11 cellular contexts compared by ENCODE assay signal in the genomic region with DNA sequence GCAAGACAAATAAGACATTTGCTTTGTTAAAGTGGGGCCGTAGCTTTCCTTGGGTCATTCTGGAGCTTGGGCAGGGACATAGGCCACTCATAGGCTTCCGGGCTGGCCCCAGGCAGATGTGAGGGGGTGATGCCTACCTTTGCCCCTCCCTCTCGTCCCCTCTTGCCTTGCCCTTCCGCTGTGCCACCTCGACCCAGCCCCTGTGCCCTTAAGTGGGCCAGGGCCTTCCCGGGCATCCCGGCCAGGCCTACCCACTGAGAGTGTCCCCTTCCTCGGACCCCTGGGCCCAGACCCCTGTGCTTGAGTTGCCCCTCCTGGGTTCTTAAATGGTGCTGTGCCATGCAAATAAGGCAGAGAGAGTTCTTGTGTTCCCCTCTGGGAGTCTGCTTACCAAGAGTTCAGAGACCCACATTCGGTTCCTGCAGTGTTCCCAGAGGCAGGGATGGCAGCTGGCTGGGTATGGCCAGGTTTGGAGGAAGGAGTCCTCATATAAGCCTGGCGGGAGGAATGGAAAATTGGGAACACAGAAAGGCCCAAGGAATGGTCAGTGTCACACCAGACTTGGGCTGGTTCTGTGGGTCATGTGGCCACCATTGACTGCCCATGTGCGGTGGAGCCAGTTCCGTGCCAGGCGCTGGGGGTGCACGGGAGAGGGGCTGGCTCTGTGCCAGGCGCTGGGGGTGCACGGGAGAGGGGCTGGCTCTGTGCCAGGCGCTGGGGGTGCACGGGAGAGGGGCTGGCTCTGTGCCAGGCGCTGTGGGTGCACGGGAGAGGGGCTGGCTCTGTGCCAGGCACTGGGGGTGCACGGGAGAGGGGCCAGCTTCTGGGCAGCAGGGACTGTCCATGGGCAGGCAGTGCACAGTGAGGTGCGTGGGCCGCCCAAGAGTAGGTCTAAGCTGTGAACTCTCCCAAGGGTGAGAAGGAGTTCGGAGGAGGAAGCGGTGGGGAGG.
DNase-seq lines count a peak whose midpoint lies in the region; ATAC-seq and TF ChIP-seq lines count a peak whose summit lies in the region.
"Had no signal": no experiment of that assay in that cellular context is flagged by ENCODE, and none has a peak within 500 bp of the region (broad histone marks: within the 10 kb centered on the region; RNA-seq: fewer than 3 reads in every experiment).

No MANE protein-coding gene starts in this region.

- H3K27me3 ChIP-seq in muscle layer of colon (ENCODE audit: control insufficient read depth in 1 of 2, insufficient read depth in 2 of 2, low read length in 2 of 2) (no peaks in the 10 kb centered on the region), spleen (replicated peaks in 1 of 7) (no peaks in the 10 kb centered on the region)

- WGBS in spleen, 5 donors, result 64 to 80% (median 66%) methylated on average over 19 to 25 of the region's 25 CpGs

- no peak for TF ChIP-seq POLR2A in spleen (IDR thresholded peaks at IDR 0.05)

- H3K36me3 ChIP-seq in muscle layer of colon (ENCODE audit: insufficient read depth, low read length) (no peaks in the 10 kb centered on the region), spleen (peaks cover 0 to 36% (median 6%) of the 10 kb centered on the region in 6 donors)

- no peak for TF ChIP-seq CTCF in spleen (IDR thresholded peaks at IDR 0.05 in 8 of 11, conservative IDR thresholded peaks at IDR 0.05 in 3 of 11)

- ATAC-seq in GM21786 (IDR thresholded peaks at IDR 0.05; ENCODE audit: unreplicated experiment), result no peak
- no peak for ATAC-seq in HG03378 (IDR thresholded peaks at IDR 0.05; ENCODE audit: unreplicated experiment)

- H3K4me3 ChIP-seq in muscle layer of colon (ENCODE audit: low read depth in 1 of 2, low read length in 2 of 2) (peak overlapping the region in 1 of 2 donors; percentile 54), spleen (no peak overlapping the region)

- peaks cover 12% of the 10 kb centered on the region for H3K4me1 ChIP-seq in muscle layer of colon (ENCODE audit: insufficient read depth, low read length)
- peaks cover 0 to 42% (median 5%) of the 10 kb centered on the region in 6 donors for H3K4me1 ChIP-seq in spleen

- H3K27ac ChIP-seq in caudate nucleus (ENCODE audit: low read depth, low read length) (peak overlapping the region; percentile 40), muscle layer of colon (ENCODE audit: low read depth, low read length) (peak overlapping the region; percentile 19), spleen (no peak overlapping the region)

- no peak overlapping the region for H3K9ac ChIP-seq in muscle layer of colon (ENCODE audit: low read length)

- intact Hi-C loops in spleen (cut with DNase I; ENCODE audit: low total_unique reads), result no loop called here

- H3K9me3 ChIP-seq in muscle layer of colon (ENCODE audit: low read length) (no peaks in the 10 kb centered on the region), spleen (no peaks in the 10 kb centered on the region)

- DNase-seq in COR-L47 (lab: John Stamatoyannopoulos, UW) (peak; percentile 62), NCI-H1417 (lab: John Stamatoyannopoulos, UW) (peak in 2 of 3 experiments; percentile 65 to 85), caudate nucleus (lab: John Stamatoyannopoulos, UW) (peak in 7 of 61 donors; percentile 10 to 71 (median 18)), GDM1 (lab: John Stamatoyannopoulos, UW) (no peak), spleen (no peak)
- DNase-seq: erythroblast; MM.1S; stimulated activated CD4-positive, alpha-beta T cell treated with anti-CD3 and anti-CD28 coated beads, Interleukin-4, amount 100 ng/mL, for 24 hours had no signal

Comparison
In these comparisons a context has a peak if more than half of its experiments do, and no peak if none do; other contexts are left out.
1. DNase-seq: peak in COR-L47 (single experiment) and NCI-H1417 (2 of 3); none in GDM1 (single experiment) and spleen (single experiment).
2. H3K27ac ChIP-seq: peak in caudate nucleus (single experiment) and muscle layer of colon (single experiment); none in spleen (0 of 8).